ENCODE assay signal across 23 cellular contexts in the genomic region with DNA sequence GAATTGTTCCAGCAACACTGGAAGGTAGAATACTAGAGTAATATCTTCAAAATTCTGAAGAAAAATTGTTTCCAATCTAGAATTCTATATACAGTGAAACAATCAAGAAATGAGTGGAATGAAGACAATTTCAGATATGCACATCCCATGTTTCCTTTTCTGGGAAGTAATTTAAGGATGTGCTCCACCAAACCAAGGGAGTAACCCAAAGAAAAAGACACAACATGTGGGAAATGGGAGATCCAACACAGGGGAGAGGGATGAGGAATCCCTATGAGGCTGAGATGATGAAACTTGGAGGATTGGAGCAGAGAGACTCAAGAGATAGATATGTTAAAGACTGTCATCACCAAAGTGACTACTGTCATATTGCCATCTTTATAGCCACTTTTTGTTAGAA.
"Had no signal": no experiment of that assay in that cellular context is flagged by ENCODE, and none has a peak within 500 bp of the region (broad histone marks: within the 10 kb centered on the region; RNA-seq: fewer than 3 reads in every experiment).

No MANE protein-coding gene starts in this region.

- H3K4me3 Mint-ChIP-seq: effector memory CD8-positive, alpha-beta T cell; natural killer cell; stimulated activated memory B cell treated with anti-CD40 and anti-IgM and Interleukin-4, amounts not matched to agents 10 μg/mL and 1 μg/mL and 100 μg/mL, for 72 hours; stimulated activated naive CD8-positive, alpha-beta T cell treated with anti-CD3 and anti-CD28 coated beads, Interleukin-15, Interleukin-2, amounts not matched to agents 100 ng/mL and 50 ng/mL, for 24 hours had no signal

- DNase-seq: effector memory CD8-positive, alpha-beta T cell; gastrocnemius medialis; head of caudate nucleus; kidney; mesendoderm; midbrain; natural killer cell; occipital lobe; ovary; posterior cingulate gyrus; psoas muscle; right cardiac atrium; sigmoid colon; spleen; stimulated activated CD4-positive, alpha-beta T cell treated with anti-CD3 and anti-CD28 coated beads, Interleukin-4, amount 100 ng/mL, for 4 hours; transverse colon; upper lobe of right lung; uterus had no signal

- H3K4me3 ChIP-seq: coronary artery, gastrocnemius medialis, ovary, psoas muscle, sigmoid colon, skin epidermis, spleen, transverse colon, upper lobe of right lung, uterus had no signal

- FAIRE-seq: kidney had no signal

- H3K36me3 ChIP-seq: gastrocnemius medialis, ovary, sigmoid colon, spleen, transverse colon, upper lobe of right lung, uterus had no signal

- H3K9me3 Mint-ChIP-seq: effector memory CD8-positive, alpha-beta T cell; natural killer cell; stimulated activated naive CD8-positive, alpha-beta T cell treated with anti-CD3 and anti-CD28 coated beads, Interleukin-15, Interleukin-2, amounts not matched to agents 100 ng/mL and 50 ng/mL, for 24 hours had no signal

- H3K4me1 ChIP-seq: psoas muscle, uterus had no signal

- H3K36me3 Mint-ChIP-seq: natural killer cell; stimulated activated memory B cell treated with anti-CD40 and anti-IgM and Interleukin-4, amounts not matched to agents 10 μg/mL and 1 μg/mL and 100 μg/mL, for 72 hours had no signal

- ATAC-seq: effector memory CD8-positive, alpha-beta T cell; gastrocnemius medialis; left lobe of liver; psoas muscle; right cardiac atrium; stimulated activated memory B cell treated with anti-CD40 and anti-IgM and Interleukin-4, amounts not matched to agents 10 μg/mL and 1 μg/mL and 100 μg/mL, for 72 hours; upper lobe of right lung had no signal

- H3K4me1 Mint-ChIP-seq: natural killer cell; stimulated activated memory B cell treated with anti-CD40 and anti-IgM and Interleukin-4, amounts not matched to agents 10 μg/mL and 1 μg/mL and 100 μg/mL, for 72 hours had no signal

- H3K9me3 ChIP-seq: gastrocnemius medialis, ovary, upper lobe of right lung, uterus had no signal

- H3K27ac ChIP-seq: coronary artery, gastrocnemius medialis, ovary, psoas muscle, sigmoid colon, transverse colon, upper lobe of right lung, uterus had no signal

- H3K27me3 Mint-ChIP-seq: stimulated activated naive CD8-positive, alpha-beta T cell treated with anti-CD3 and anti-CD28 coated beads, Interleukin-15, Interleukin-2, amounts not matched to agents 100 ng/mL and 50 ng/mL, for 24 hours had no signal

- H3K27me3 ChIP-seq: gastrocnemius medialis, ovary, sigmoid colon, upper lobe of right lung, uterus had no signal

- H3K27ac Mint-ChIP-seq: natural killer cell; stimulated activated memory B cell treated with anti-CD40 and anti-IgM and Interleukin-4, amounts not matched to agents 10 μg/mL and 1 μg/mL and 100 μg/mL, for 72 hours; stimulated activated naive CD8-positive, alpha-beta T cell treated with anti-CD3 and anti-CD28 coated beads, Interleukin-15, Interleukin-2, amounts not matched to agents 100 ng/mL and 50 ng/mL, for 24 hours had no signal
